17 cellular contexts compared by ENCODE assay signal in genomic region chr11:102295045-102295444, GRCh38. TPM values are rescaled to one million over a fixed set of nuclear protein-coding genes. Genes with fewer than 3 reads are reported as not detected.
DNase-seq lines count a peak whose midpoint lies in the region; ATAC-seq and TF ChIP-seq lines count a peak whose summit lies in the region.
"Had no signal": no experiment of that assay in that cellular context is flagged by ENCODE, and none has a peak within 500 bp of the region (broad histone marks: within the 10 kb centered on the region; RNA-seq: fewer than 3 reads in every experiment).

No MANE protein-coding gene starts in this region.

- H3K9me3 ChIP-seq in Panc1 (ENCODE audit: control insufficient read depth, insufficient read depth, low read depth, low read length) (no peaks in the 10 kb centered on the region), osteoblast (ENCODE audit: low read depth, low read length) (no peaks in the 10 kb centered on the region)
- H3K9me3 ChIP-seq: colonic mucosa, MG63, ovary had no signal

- H3K27ac ChIP-seq in Panc1 (ENCODE audit: low read length) (peak overlapping the region; percentile 95), osteoblast (ENCODE audit: low read depth, low read length) (no peak overlapping the region)
- H3K27ac ChIP-seq: colonic mucosa, ovary, SK-N-MC, VCaP had no signal

- H3K4me1 ChIP-seq in Panc1 (ENCODE audit: control insufficient read depth, insufficient read depth, low read length) (peaks cover 37% of the 10 kb centered on the region), osteoblast (ENCODE audit: insufficient read depth, low read length) (peaks cover 6% of the 10 kb centered on the region)

- DNase-seq in activated T-cell treated with anti-CD3 and anti-CD28 coated beads, Interleukin-2, amount 50 U/mL, for 72 hours = no peak
- DNase-seq in activated T-cell treated with anti-CD3 and anti-CD28 coated beads, Interleukin-2, amount 50 U/mL, for 1 hour = no peak
- DNase-seq in Panc1 (ENCODE audit: low read depth, low spot score) = no peak
- no peak for DNase-seq in osteoblast (ENCODE audit: insufficient read length, low spot score, missing footprints)
- DNase-seq in NCI-H1436 (lab: John Stamatoyannopoulos, UW) = no peak
- DNase-seq in DMS114 treated with DMSO at 0.1 percent for 48 hours (lab: John Stamatoyannopoulos, UW; ENCODE audit: unreplicated experiment) = no peak
- DNase-seq in NOMO-1 treated with DMSO at 0.1 percent for 48 hours (lab: John Stamatoyannopoulos, UW; ENCODE audit: unreplicated experiment) = no peak
- DNase-seq: anterior cingulate cortex; colonic mucosa; MG63; NK-92 treated with Interleukin-12 subunit alpha and Interleukin-12 subunit beta, amount 100 ng/mL, for 24 hours; ovary; small intestine had no signal

- H3K4me3 ChIP-seq in Panc1 (ENCODE audit: low read depth in 2 of 2, low read length in 2 of 2) (no peak overlapping the region), osteoblast (ENCODE audit: insufficient read depth, low read length) (no peak overlapping the region)
- H3K4me3 ChIP-seq: colonic mucosa, MG63, ovary, SK-N-MC had no signal

- CTCF ChIA-PET in Panc1 (lab: Charles Lee) = interaction anchor here (1.1 to 2.2 kb wide), 3 partner anchors 17 to 155 kb away, joined by 3 to 9 read pairs (median 4); no protein-coding TSS in a partner anchor

- intact Hi-C loops in Panc1 (cut with micrococcal nuclease; ENCODE audit: unreplicated experiment) = loop anchor here (2.0 kb wide), 1 partner anchor 22 kb away; the partner anchor contains the start of gene BIRC3

- in situ Hi-C loops in Panc1 (cut with HindIII; ENCODE audit: low pct_unique_long_range_greater_than_20kb, low sequenced_read_pairs) = no loop called here

- H3K79me2 ChIP-seq in osteoblast (ENCODE audit: insufficient read depth, low read length) = no peaks in the 10 kb centered on the region

- peak in 1 of 2 donors; percentile 25 for ATAC-seq in activated T-cell treated with anti-CD3 and anti-CD28 coated beads, Interleukin-2, amount 50 U/mL, for 72 hours (replicated peaks in 1 of 2)
- peak; percentile 56 for ATAC-seq in HG02610 (IDR thresholded peaks at IDR 0.05; ENCODE audit: unreplicated experiment)
- 0 out of 2 replicates have a peak, but pooled peaks have one; percentile 12 for ATAC-seq in Panc1

- H3K4me3 Mint-ChIP-seq in activated T-cell treated with anti-CD3 and anti-CD28 coated beads, Interleukin-2, amount 50 U/mL, for 72 hours = peak overlapping the region; percentile 70 to 82
- H3K4me3 Mint-ChIP-seq: mesothelial cell of epicardium had no signal

- H3K27me3 Mint-ChIP-seq in activated T-cell treated with anti-CD3 and anti-CD28 coated beads, Interleukin-2, amount 50 U/mL, for 72 hours (ENCODE audit: low read depth) = no peaks in the 10 kb centered on the region

- H3K9me3 Mint-ChIP-seq in activated T-cell treated with anti-CD3 and anti-CD28 coated beads, Interleukin-2, amount 50 U/mL, for 72 hours = peaks cover 0 to 2% of the 10 kb centered on the region in 2 donors

- peak overlapping the region; percentile 85 for H3K27ac Mint-ChIP-seq in activated T-cell treated with anti-CD3 and anti-CD28 coated beads, Interleukin-2, amount 50 U/mL, for 72 hours
- H3K27ac Mint-ChIP-seq: mesothelial cell of epicardium had no signal

- H3K4me2 ChIP-seq in osteoblast (ENCODE audit: insufficient read depth, low read length) = no peak overlapping the region

- BruUV-seq in Panc1 (replicated peaks; lab: Mats Ljungman, UMichigan) = no TSS peak

- no peaks in the 10 kb centered on the region for H4K20me1 ChIP-seq in osteoblast (ENCODE audit: insufficient read depth, low read length)

- peaks cover 6 to 15% of the 10 kb centered on the region in 2 donors for H3K36me3 Mint-ChIP-seq in activated T-cell treated with anti-CD3 and anti-CD28 coated beads, Interleukin-2, amount 50 U/mL, for 72 hours (ENCODE audit: insufficient read depth in 2 of 2)
- H3K36me3 Mint-ChIP-seq: mesothelial cell of epicardium had no signal

- POLR2A ChIA-PET in Panc1 (lab: Charles Lee) = interaction anchor here (1.6 kb wide), 1 partner anchor 12 kb away, joined by 3 read pairs; no protein-coding TSS in a partner anchor

- H2AFZ ChIP-seq in osteoblast (ENCODE audit: low read length) = peak overlapping the region; percentile 1

- H3K36me3 ChIP-seq in Panc1 (ENCODE audit: control insufficient read depth, insufficient read depth, low read length) (no peaks in the 10 kb centered on the region), osteoblast (ENCODE audit: insufficient read depth, low read length) (no peaks in the 10 kb centered on the region)
- H3K36me3 ChIP-seq: colonic mucosa, MG63, ovary had no signal

- no peaks in the 10 kb centered on the region for H3K27me3 ChIP-seq in Panc1 (ENCODE audit: control insufficient read depth, insufficient read depth, low read length)
- no peaks in the 10 kb centered on the region for H3K27me3 ChIP-seq in osteoblast (ENCODE audit: insufficient read depth, low read length)
- H3K27me3 ChIP-seq: colonic mucosa, MG63, ovary had no signal

- TF ChIP-seq CTCF in Panc1 (IDR thresholded peaks at IDR 0.05) (no peak), osteoblast (IDR thresholded peaks at IDR 0.05; ENCODE audit: extremely low read depth, low read depth, low read length) (no peak)

- H3K4me1 Mint-ChIP-seq in activated T-cell treated with anti-CD3 and anti-CD28 coated beads, Interleukin-2, amount 50 U/mL, for 72 hours (ENCODE audit: low read depth) = peaks cover 41% of the 10 kb centered on the region

RNA-seq across cellular contexts. Expression of gene BIRC3, which starts 22.2 kb away (rescaled TPM):
- total RNA-seq in activated T-cell treated with anti-CD3 and anti-CD28 coated beads, Interleukin-2, amount 50 U/mL, for 72 hours = 100 to 1,000 TPM; 123 to 155 TPM
- total RNA-seq in Panc1 (2021; ENCODE audit: unreplicated experiment) (65.4 TPM), osteoblast (1.2 and 1.8 TPM in 2 replicates)
- 29.2 TPM for polyA plus RNA-seq in Panc1 (2012; ENCODE audit: insufficient read length)

RNA-seq across cellular contexts. Expression of gene BIRC2, which starts 52.0 kb away (rescaled TPM):
- 10 to 100 TPM; 38.3 to 44.4 TPM for total RNA-seq in activated T-cell treated with anti-CD3 and anti-CD28 coated beads, Interleukin-2, amount 50 U/mL, for 72 hours
- total RNA-seq in Panc1 (2021; ENCODE audit: unreplicated experiment) (76.8 TPM), osteoblast (74.6 and 76.0 TPM in 2 replicates)
- 29.4 TPM for polyA plus RNA-seq in Panc1 (2012; ENCODE audit: insufficient read length)

Comparison
In these comparisons a context has a peak if more than half of its experiments do, and no peak if none do; other contexts are left out.
1. RNA of gene BIRC3, which starts 22.2 kb away (total RNA-seq): 123 to 155 TPM in activated T-cell treated with anti-CD3 and anti-CD28 coated beads, Interleukin-2, amount 50 U/mL, for 72 hours and 65.4 TPM in Panc1 (single experiment); 1.2 to 1.8 TPM in osteoblast; every median in the first group is over 10 times any median in the second.